Comparison of ENCODE assay signal across 14 cellular contexts in genomic region chr6:161353208-161353613, GRCh38.
DNase-seq lines count a peak whose midpoint lies in the region; ATAC-seq and TF ChIP-seq lines count a peak whose summit lies in the region.
"Had no signal": no experiment of that assay in that cellular context is flagged by ENCODE, and none has a peak within 500 bp of the region (broad histone marks: within the 10 kb centered on the region; RNA-seq: fewer than 3 reads in every experiment).

No MANE protein-coding gene starts in this region.

- TF ChIP-seq CTCF in astrocyte of the spinal cord (IDR thresholded peaks at IDR 0.05; ENCODE audit: low read depth, low read length) = peak; percentile 35

- no peak overlapping the region for H3K4me3 Mint-ChIP-seq in T-helper 2 cell treated with Interferon-gamma antibody and Interleukin-4, amounts not matched to agents 5 μg/mL and 100 μg/mL, for 36 hours
- H3K4me3 Mint-ChIP-seq: activated CD8-positive, alpha-beta T cell treated with anti-CD3 and anti-CD28 coated beads, Interleukin-2, amount 10 ng/mL, durations not matched to agents 7 days and 5 days; central memory CD8-positive, alpha-beta T cell; memory B cell had no signal

- ATAC-seq in HG02610 (IDR thresholded peaks at IDR 0.05; ENCODE audit: unreplicated experiment) = no peak
- ATAC-seq: activated CD8-positive, alpha-beta T cell treated with anti-CD3 and anti-CD28 coated beads, Interleukin-2, amount 10 ng/mL, durations not matched to agents 7 days and 5 days had no signal

- H3K27me3 Mint-ChIP-seq in T-helper 2 cell treated with Interferon-gamma antibody and Interleukin-4, amounts not matched to agents 5 μg/mL and 100 μg/mL, for 36 hours (ENCODE audit: low read depth) = peaks cover 2% of the 10 kb centered on the region
- H3K27me3 Mint-ChIP-seq: central memory CD8-positive, alpha-beta T cell; memory B cell had no signal

- in situ Hi-C loops in astrocyte of the spinal cord (cut with HindIII; ENCODE audit: low sequenced_read_pairs) = no loop called here

- peaks cover 3% of the 10 kb centered on the region for H3K4me1 Mint-ChIP-seq in T-helper 2 cell treated with Interferon-gamma antibody and Interleukin-4, amounts not matched to agents 5 μg/mL and 100 μg/mL, for 36 hours (ENCODE audit: low read depth)

- DNase-seq in A172 (ENCODE audit: low spot score) (peak; percentile 22), M059J (ENCODE audit: low read depth) (peak; percentile 32), astrocyte of the spinal cord (ENCODE audit: low read depth, low spot score) (no peak), iris pigment epithelial cell (ENCODE audit: low read depth) (peak; percentile 21), GF-D8 (lab: John Stamatoyannopoulos, UW) (no peak)
- no peak for DNase-seq in stimulated activated CD4-positive, alpha-beta T cell treated with anti-CD3 and anti-CD28 coated beads, Interleukin-12 subunit alpha, Interleukin-12 subunit beta, amount 100 ng/mL, for 4 hours
- DNase-seq in T-helper 2 cell treated with Interferon-gamma antibody and Interleukin-4, amounts not matched to agents 5 μg/mL and 100 μg/mL, for 36 hours (ENCODE audit: low spot score) = no peak
- DNase-seq: activated CD8-positive, alpha-beta T cell treated with anti-CD3 and anti-CD28 coated beads, Interleukin-2, amount 10 ng/mL, durations not matched to agents 7 days and 5 days; NCI-H2171 treated with DMSO at 0.1 percent for 48 hours; stimulated activated CD4-positive, alpha-beta T cell treated with anti-CD3 and anti-CD28 coated beads, Interleukin-4, amount 100 ng/mL, for 1 hour had no signal

- no peak overlapping the region for H3K27ac Mint-ChIP-seq in T-helper 2 cell treated with Interferon-gamma antibody and Interleukin-4, amounts not matched to agents 5 μg/mL and 100 μg/mL, for 36 hours
- H3K27ac Mint-ChIP-seq: activated CD8-positive, alpha-beta T cell treated with anti-CD3 and anti-CD28 coated beads, Interleukin-2, amount 10 ng/mL, durations not matched to agents 7 days and 5 days; memory B cell had no signal

- no peak overlapping the region for H3K4me3 ChIP-seq in astrocyte of the spinal cord (ENCODE audit: low read depth, low read length)
- H3K4me3 ChIP-seq: BLaER1 had no signal

- H3K9me3 Mint-ChIP-seq in T-helper 2 cell treated with Interferon-gamma antibody and Interleukin-4, amounts not matched to agents 5 μg/mL and 100 μg/mL, for 36 hours = no peaks in the 10 kb centered on the region
- H3K9me3 Mint-ChIP-seq: central memory CD8-positive, alpha-beta T cell; memory B cell had no signal

- no peaks in the 10 kb centered on the region for H3K36me3 Mint-ChIP-seq in T-helper 2 cell treated with Interferon-gamma antibody and Interleukin-4, amounts not matched to agents 5 μg/mL and 100 μg/mL, for 36 hours (ENCODE audit: low read depth)

Comparison
In these comparisons a context has a peak if more than half of its experiments do, and no peak if none do; other contexts are left out.
1. DNase-seq: peak in A172 (single experiment), M059J (single experiment) and iris pigment epithelial cell (single experiment); none in astrocyte of the spinal cord (single experiment), stimulated activated CD4-positive, alpha-beta T cell treated with anti-CD3 and anti-CD28 coated beads, Interleukin-12 subunit alpha, Interleukin-12 subunit beta, amount 100 ng/mL, for 4 hours (single experiment), T-helper 2 cell treated with Interferon-gamma antibody and Interleukin-4, amounts not matched to agents 5 μg/mL and 100 μg/mL, for 36 hours (single experiment) and GF-D8 (single experiment).